Comparison of ENCODE assay signal across 1 cellular context in genomic region chr7:31027161-31027965, GRCh38.
TF ChIP-seq lines count a peak whose summit lies in the region.

No MANE protein-coding gene starts in this region.

TF ChIP-seq in GM23338, 12 proteins besides CTCF, POLR2A, EP300 and RAD21 (continued from another document):
- no peak for TF ChIP-seq ZNF462 (CRISPR knock-in tag; IDR thresholded peaks at IDR 0.05)
